17 cellular contexts compared by ENCODE assay signal in genomic region chr15:80611543-80612080, GRCh38.
A peak's percentile ranks its signal among the peaks of the same experiment; 100 is the strongest.
DNase-seq lines count a peak whose midpoint lies in the region; ATAC-seq, FAIRE-seq and TF ChIP-seq lines count a peak whose summit lies in the region.
"Had no signal": no experiment of that assay in that cellular context is flagged by ENCODE, and none has a peak within 500 bp of the region (broad histone marks: within the 10 kb centered on the region; RNA-seq: fewer than 3 reads in every experiment).

No MANE protein-coding gene starts in this region.

- no peak overlapping the region for H3K4me3 Mint-ChIP-seq in osteocyte (ENCODE audit: unreplicated experiment)
- H3K4me3 Mint-ChIP-seq: CD4-positive, alpha-beta memory T cell; GM23338; H9 had no signal

- no peak overlapping the region for H3K4me3 ChIP-seq in HEK293 (ENCODE audit: low read depth, low read length)
- H3K4me3 ChIP-seq in IMR-90 (ENCODE audit: insufficient read depth, low read depth, low read length), result no peak overlapping the region
- H3K4me3 ChIP-seq in endothelial cell of umbilical vein (replicated peaks in 1 of 3; ENCODE audit: insufficient read depth in 1 of 3, low read depth in 1 of 3, low read length in 3 of 3), result no peak overlapping the region
- H3K4me3 ChIP-seq: A549, GM12878, GM23338 had no signal

- H3K4ac ChIP-seq in IMR-90 (ENCODE audit: low read depth, low read length), result no peak overlapping the region

- TF ChIP-seq CTCF in HEK293 (tag by site-specific recombination; IDR thresholded peaks at IDR 0.05), result no peak
- no peak for TF ChIP-seq CTCF in IMR-90 (conservative IDR thresholded peaks at IDR 0.05; ENCODE audit: low read depth, low read length)
- TF ChIP-seq CTCF in endothelial cell of umbilical vein (IDR thresholded peaks at IDR 0.05; ENCODE audit: extremely low read depth in 1 of 2, insufficient read depth in 1 of 2, low read depth in 1 of 2, low read length in 2 of 2), result no peak
- TF ChIP-seq CTCF in osteocyte (IDR thresholded peaks at IDR 0.05), result no peak

- H2AK9ac ChIP-seq in IMR-90 (replicated peaks; ENCODE audit: low read depth, low read length, poor library complexity), result peak overlapping the region; percentile 79

- no peaks in the 10 kb centered on the region for H4K20me1 ChIP-seq in IMR-90 (ENCODE audit: insufficient read depth, low read length)
- no peaks in the 10 kb centered on the region for H4K20me1 ChIP-seq in endothelial cell of umbilical vein (replicated peaks; ENCODE audit: control insufficient read depth, extremely low read depth, insufficient read depth, low read length)

- H3K4me1 ChIP-seq in HEK293 (ENCODE audit: control insufficient read depth, insufficient read depth, low read length) (peaks cover 14% of the 10 kb centered on the region), IMR-90 (ENCODE audit: control insufficient read depth, insufficient read depth, low read length) (peaks cover 22% of the 10 kb centered on the region), endothelial cell of umbilical vein (ENCODE audit: control insufficient read depth, extremely low read depth, insufficient read depth, low read length) (peaks cover 23% of the 10 kb centered on the region)

- H3K36me3 ChIP-seq in HEK293 (ENCODE audit: control insufficient read depth in 2 of 2, insufficient read depth in 1 of 2, low read length in 2 of 2) (no peaks in the 10 kb centered on the region), IMR-90 (ENCODE audit: control insufficient read depth, insufficient read depth, low read length) (no peaks in the 10 kb centered on the region), endothelial cell of umbilical vein (ENCODE audit: control insufficient read depth in 2 of 2, extremely low read depth in 1 of 2, insufficient read depth in 2 of 2, low read length in 2 of 2) (no peaks in the 10 kb centered on the region)
- H3K36me3 ChIP-seq: BE2C had no signal

- CTCF ChIA-PET in HEK293 (lab: Yijun Ruan, JAX), result interaction anchor here (0.6 kb wide), 1 partner anchor 161 kb away, joined by 4 read pairs; no protein-coding TSS in a partner anchor
- CTCF ChIA-PET in IMR-90 (lab: Yijun Ruan, JAX), result no interaction called here
- CTCF ChIA-PET in endothelial cell of umbilical vein (lab: Charles Lee), result interaction anchor here (2.9 kb wide), 1 partner anchor 9 kb away, joined by 17 read pairs; no protein-coding TSS in a partner anchor

- H3K27me3 Mint-ChIP-seq in osteocyte (ENCODE audit: unreplicated experiment), result no peaks in the 10 kb centered on the region

- 81% methylated on average over 5 of the region's 7 CpGs; no CpG with 5 or more reads in 1 of the 2 experiments for WGBS in IMR-90 (ENCODE audit: extremely low coverage in 2 of 2, insufficient read length in 1 of 2), 2 experiments

- H2AK5ac ChIP-seq in IMR-90 (ENCODE audit: low read depth, low read length), result no peak overlapping the region

- H3K27ac ChIP-seq in HEK293 (ENCODE audit: extremely low read depth, low read depth, low read length), result 0 out of 2 replicates have a peak overlapping the region, but pooled peaks have one; percentile 5
- no peak overlapping the region for H3K27ac ChIP-seq in IMR-90 (ENCODE audit: insufficient read depth, low read length)
- no peak overlapping the region for H3K27ac ChIP-seq in endothelial cell of umbilical vein (ENCODE audit: insufficient read depth, low read depth, low read length)
- H3K27ac ChIP-seq: A549, C4-2B had no signal

- no peak for TF ChIP-seq RAD21 in IMR-90 (IDR thresholded peaks at IDR 0.05; ENCODE audit: low read length)

- no peak for ATAC-seq in IMR-90 (ENCODE audit: low read depth)
- ATAC-seq in GM18907 (IDR thresholded peaks at IDR 0.05; ENCODE audit: unreplicated experiment), result no peak
- ATAC-seq: A549, GM12878, GM23338 had no signal

- H3K4me1 Mint-ChIP-seq in osteocyte (ENCODE audit: unreplicated experiment), result peaks cover 39% of the 10 kb centered on the region
- H3K4me1 Mint-ChIP-seq: CD4-positive, alpha-beta memory T cell had no signal

- H2AFZ ChIP-seq in IMR-90 (replicated peaks; ENCODE audit: low read length, poor library complexity) (no peak overlapping the region), endothelial cell of umbilical vein (ENCODE audit: low read depth, low read length) (no peak overlapping the region)
- H2AFZ ChIP-seq: GM23338 had no signal

- no peak overlapping the region for H2BK5ac ChIP-seq in IMR-90 (ENCODE audit: low read depth, low read length, poor library complexity, severe bottlenecking)

- intact Hi-C loops in IMR-90 (cut with micrococcal nuclease) (no loop called here), endothelial cell of umbilical vein (cut with micrococcal nuclease) (no loop called here)

- H3K27me3 ChIP-seq in IMR-90 (ENCODE audit: control insufficient read depth, insufficient read depth, low read length) (no peaks in the 10 kb centered on the region), endothelial cell of umbilical vein (ENCODE audit: control insufficient read depth in 2 of 2, insufficient read depth in 2 of 2, low read length in 2 of 2) (no peaks in the 10 kb centered on the region)
- H3K27me3 ChIP-seq: BE2C had no signal

- H4K91ac ChIP-seq in IMR-90 (ENCODE audit: insufficient read depth, low read depth, low read length), result no peak overlapping the region

- no peak overlapping the region for H3K27ac Mint-ChIP-seq in osteocyte (ENCODE audit: unreplicated experiment)
- H3K27ac Mint-ChIP-seq: CD4-positive, alpha-beta memory T cell; GM23338; H9 had no signal

- H3K9ac ChIP-seq in IMR-90 (ENCODE audit: low read depth, low read length), result no peak overlapping the region
- H3K9ac ChIP-seq in endothelial cell of umbilical vein (replicated peaks; ENCODE audit: extremely low read depth, insufficient read depth, low read length), result no peak overlapping the region

- no peak overlapping the region for H3K56ac ChIP-seq in IMR-90 (ENCODE audit: extremely low read depth, insufficient read depth, low read length)

- no peak overlapping the region for H3K23ac ChIP-seq in IMR-90 (ENCODE audit: low read depth, low read length)

- H3K36me3 Mint-ChIP-seq in osteocyte (ENCODE audit: unreplicated experiment), result no peaks in the 10 kb centered on the region
- H3K36me3 Mint-ChIP-seq: CD4-positive, alpha-beta memory T cell had no signal

- H3K14ac ChIP-seq in IMR-90 (replicated peaks; ENCODE audit: low read depth, low read length), result no peak overlapping the region

- H4K5ac ChIP-seq in IMR-90 (ENCODE audit: low read depth, low read length), result no peak overlapping the region

- no peak overlapping the region for H2BK120ac ChIP-seq in IMR-90 (ENCODE audit: low read depth, low read length)

- no peak for DNase-seq in IMR-90
- no peak for DNase-seq in endothelial cell of umbilical vein (ENCODE audit: low read depth, low spot score)
- peak; percentile 63 for DNase-seq in osteocyte (ENCODE audit: extremely low spot score, unreplicated experiment)
- no peak for DNase-seq in NCI-H82 treated with DMSO at 0.1 percent for 48 hours (lab: John Stamatoyannopoulos, UW; ENCODE audit: unreplicated experiment)
- no peak for DNase-seq in stimulated activated CD4-positive, alpha-beta T cell treated with anti-CD3 and anti-CD28 coated beads, Interleukin-1b, Interleukin-23, amount 100 ng/mL, for 48 hours
- DNase-seq: BE2C; CD4-positive, alpha-beta memory T cell; DMS79; H9 had no signal

- H3K9me3 ChIP-seq in HEK293 (ENCODE audit: control insufficient read depth, insufficient read depth, low read depth, low read length) (no peaks in the 10 kb centered on the region), IMR-90 (ENCODE audit: control insufficient read depth, insufficient read depth, low read length) (no peaks in the 10 kb centered on the region), endothelial cell of umbilical vein (replicated peaks; ENCODE audit: control insufficient read depth, insufficient read depth, low read length) (no peaks in the 10 kb centered on the region)
- H3K9me3 ChIP-seq: A549, BE2C had no signal

- H4K8ac ChIP-seq in IMR-90 (ENCODE audit: low read depth in 2 of 2, low read length in 2 of 2), result no peak overlapping the region

- H3K79me1 ChIP-seq in IMR-90 (ENCODE audit: low read depth in 1 of 2, low read length in 2 of 2), result no peaks in the 10 kb centered on the region

- H2BK20ac ChIP-seq in IMR-90 (ENCODE audit: low read depth, low read length), result no peak overlapping the region

- H3K9me1 ChIP-seq in IMR-90 (ENCODE audit: insufficient read depth, low read length), result peaks cover 8% of the 10 kb centered on the region
- H3K9me1 ChIP-seq in endothelial cell of umbilical vein (replicated peaks; ENCODE audit: control insufficient read depth, extremely low read depth, insufficient read depth, low read length), result no peaks in the 10 kb centered on the region

- no peak overlapping the region for H2BK15ac ChIP-seq in IMR-90 (ENCODE audit: low read depth, low read length)

- BruUV-seq in IMR-90 (replicated peaks; lab: Mats Ljungman, UMichigan), result no TSS peak
- BruUV-seq in endothelial cell of umbilical vein (replicated peaks; lab: Mats Ljungman, UMichigan), result no TSS peak

- peak; percentile 8 for FAIRE-seq in endothelial cell of umbilical vein (lab: Jason Lieb, UNC)
- FAIRE-seq: A549, GM12878, GM18507, HTR-8/SVneo had no signal

- H3K9me3 Mint-ChIP-seq in osteocyte (ENCODE audit: unreplicated experiment), result no peaks in the 10 kb centered on the region
- H3K9me3 Mint-ChIP-seq: CD4-positive, alpha-beta memory T cell; GM23338; H9 had no signal

- no peak overlapping the region for H3K18ac ChIP-seq in IMR-90 (ENCODE audit: low read depth, low read length)

- H3K79me2 ChIP-seq in endothelial cell of umbilical vein (ENCODE audit: control insufficient read depth, insufficient read depth, low read length), result no peaks in the 10 kb centered on the region

- dilution Hi-C loops in IMR-90 (cut with HindIII; ENCODE audit: low sequenced_read_pairs, unreplicated experiment) (no loop called here), endothelial cell of umbilical vein (cut with MboI; ENCODE audit: extremely low pct_ligation_motif_present, low sequenced_read_pairs) (no loop called here)

- H3K4me2 ChIP-seq in IMR-90 (ENCODE audit: low read depth, low read length), result no peak overlapping the region
- H3K4me2 ChIP-seq in endothelial cell of umbilical vein (ENCODE audit: insufficient read depth, low read length), result no peak overlapping the region
- H3K4me2 ChIP-seq: A549, GM23338 had no signal

- TF ChIP-seq POLR2A in IMR-90 (IDR thresholded peaks at IDR 0.05; ENCODE audit: low read depth, low read length) (no peak), endothelial cell of umbilical vein (IDR thresholded peaks at IDR 0.05; ENCODE audit: low read depth, low read length) (no peak)

- POLR2A ChIA-PET in HEK293 (lab: Yijun Ruan, JAX) (no interaction called here), IMR-90 (lab: Charles Lee; ENCODE audit: unreplicated experiment) (no interaction called here), endothelial cell of umbilical vein (lab: Charles Lee) (no interaction called here)

- in situ Hi-C loops in IMR-90 (cut with MboI; ENCODE audit: low sequenced_read_pairs), result no loop called here

TF ChIP-seq in HEK293, 187 proteins besides CTCF, POLR2A, EP300 and RAD21 (continues in another document):
- TF ChIP-seq ZNF48 (tag by site-specific recombination; IDR thresholded peaks at IDR 0.05), result no peak
- no peak for TF ChIP-seq GFI1B (tag by site-specific recombination; IDR thresholded peaks at IDR 0.05)

TF ChIP-seq in IMR-90, 13 proteins besides CTCF, POLR2A, EP300 and RAD21:
- TF ChIP-seq FOS (IDR thresholded peaks at IDR 0.05; ENCODE audit: low read depth, low read length), result no peak

TF ChIP-seq in endothelial cell of umbilical vein, 7 proteins besides CTCF, POLR2A, EP300 and RAD21 (continues in another document):
- no peak for TF ChIP-seq EZH2 (IDR thresholded peaks at IDR 0.05; ENCODE audit: borderline replicate concordance, low read depth, low read length, severe bottlenecking)
